Comparison of ENCODE assay signal across 17 cellular contexts in genomic region chr5:26310415-26310814, GRCh38.
A peak's percentile ranks its signal among the peaks of the same experiment; 100 is the strongest.
DNase-seq lines count a peak whose midpoint lies in the region; ATAC-seq, FAIRE-seq and TF ChIP-seq lines count a peak whose summit lies in the region.
"Had no signal": no experiment of that assay in that cellular context is flagged by ENCODE, and none has a peak within 500 bp of the region (broad histone marks: within the 10 kb centered on the region; RNA-seq: fewer than 3 reads in every experiment).

No MANE protein-coding gene starts in this region.

- H3K9me2 ChIP-seq in SU-DHL-6 (replicated peaks; ENCODE audit: insufficient read depth, low read length) = no peaks in the 10 kb centered on the region

- ATAC-seq in HepG2 (no peak), right lobe of liver (no peak)
- ATAC-seq: GM23338 had no signal

- TF ChIP-seq RAD21 in HepG2 (CRISPR knock-in tag; IDR thresholded peaks at IDR 0.05) = no peak

- H3K36me3 ChIP-seq in HepG2 (replicated peaks in 1 of 2; ENCODE audit: control insufficient read depth in 1 of 2, insufficient read depth in 2 of 2, low read length in 2 of 2) = no peaks in the 10 kb centered on the region
- no peaks in the 10 kb centered on the region for H3K36me3 ChIP-seq in right lobe of liver
- H3K36me3 ChIP-seq in SU-DHL-6 (ENCODE audit: low read length) = no peaks in the 10 kb centered on the region
- no peaks in the 10 kb centered on the region for H3K36me3 ChIP-seq in stomach
- H3K36me3 ChIP-seq: HAP-1 had no signal

- TF ChIP-seq CTCF in HepG2 (CRISPR knock-in tag; IDR thresholded peaks at IDR 0.05) = no peak
- TF ChIP-seq CTCF in right lobe of liver (IDR thresholded peaks at IDR 0.05) = no peak
- TF ChIP-seq CTCF in SU-DHL-6 (IDR thresholded peaks at IDR 0.05; ENCODE audit: insufficient read depth, low read length, poor library complexity, severe bottlenecking) = no peak
- TF ChIP-seq CTCF in fibroblast of pulmonary artery (IDR thresholded peaks at IDR 0.05; ENCODE audit: low read length, missing control alignments) = no peak
- TF ChIP-seq CTCF in stomach (IDR thresholded peaks at IDR 0.05) = no peak

- no TSS peak for BruUV-seq in HepG2 (replicated peaks; lab: Mats Ljungman, UMichigan)

- no peak for TF ChIP-seq POLR2A in HepG2 (IDR thresholded peaks at IDR 0.05; ENCODE audit: insufficient read depth in 1 of 2, low read depth in 2 of 2, low read length in 2 of 2)
- TF ChIP-seq POLR2A in right lobe of liver (IDR thresholded peaks at IDR 0.05) = no peak
- no peak for TF ChIP-seq POLR2A in stomach (IDR thresholded peaks at IDR 0.05)

- no peak for FAIRE-seq in HepG2 (lab: Jason Lieb, UNC)
- FAIRE-seq: G401.6, GM12891 had no signal

- H3K4me2 ChIP-seq in HepG2 (ENCODE audit: low read depth, low read length) (no peak overlapping the region), SU-DHL-6 (ENCODE audit: low read depth, low read length, poor library complexity, severe bottlenecking) (no peak overlapping the region)
- H3K4me2 ChIP-seq: GM23338 had no signal

- TF ChIP-seq EP300 in HepG2 (IDR thresholded peaks at IDR 0.05; ENCODE audit: low read depth in 2 of 2, low read length in 2 of 2) (no peak), HepG2 (CRISPR knock-in tag; IDR thresholded peaks at IDR 0.05; ENCODE audit: borderline replicate concordance) (no peak), stomach (IDR thresholded peaks at IDR 0.05) (no peak)

- DNase-seq in HepG2 (ENCODE audit: low spot score) (no peak), right lobe of liver (no peak), MV-4-11 (lab: John Stamatoyannopoulos, UW) (peak; percentile 70), fibroblast of pulmonary artery (ENCODE audit: low read depth) (peak; percentile 0), GOT3 (lab: John Stamatoyannopoulos, UW) (no peak), NCI-H69 (lab: John Stamatoyannopoulos, UW) (no peak), stomach (no peak)
- DNase-seq: C1 segment of cervical spinal cord; Calu3; CD4-positive, alpha-beta T cell; DMS 273 treated with DMSO at 0.1 percent for 48 hours; HFFc6 had no signal

- H3K79me2 ChIP-seq in HepG2 (ENCODE audit: insufficient read depth, low read length) (no peaks in the 10 kb centered on the region), SU-DHL-6 (ENCODE audit: insufficient read depth, low read length) (no peaks in the 10 kb centered on the region)

- no peaks in the 10 kb centered on the region for H3K27me3 ChIP-seq in HepG2 (ENCODE audit: control insufficient read depth in 1 of 2, insufficient read depth in 2 of 2, low read length in 2 of 2)
- no peaks in the 10 kb centered on the region for H3K27me3 ChIP-seq in right lobe of liver
- no peaks in the 10 kb centered on the region for H3K27me3 ChIP-seq in SU-DHL-6 (ENCODE audit: low read length)
- H3K27me3 ChIP-seq in stomach = no peaks in the 10 kb centered on the region

- H3K9ac ChIP-seq in HepG2 (ENCODE audit: insufficient read depth, low read depth, low read length) (no peak overlapping the region), SU-DHL-6 (ENCODE audit: low read length) (no peak overlapping the region)

- H3F3A ChIP-seq in SU-DHL-6 (ENCODE audit: insufficient read depth) = no peaks in the 10 kb centered on the region

- intact Hi-C loops in HepG2 (cut with micrococcal nuclease; ENCODE audit: unreplicated experiment) (no loop called here), right lobe of liver (cut with DNase I) (no loop called here), stomach (cut with DNase I; ENCODE audit: low total_unique reads) (no loop called here)

- CTCF ChIA-PET in HepG2 (lab: Yijun Ruan, JAX; ENCODE audit: low intra/inter-chr PET ratio, low total read pairs) = no interaction called here

- H3K27ac ChIP-seq in HepG2 (ENCODE audit: extremely low read length, insufficient read depth, low read length) = no peak overlapping the region
- no peak overlapping the region for H3K27ac ChIP-seq in right lobe of liver
- no peak overlapping the region for H3K27ac ChIP-seq in SU-DHL-6 (ENCODE audit: low read depth, low read length)
- no peak overlapping the region for H3K27ac ChIP-seq in stomach

- H3K4me3 ChIP-seq in HepG2 (replicated peaks in 1 of 3; ENCODE audit: insufficient read depth in 1 of 3, low read depth in 2 of 3, low read length in 3 of 3) (no peak overlapping the region), right lobe of liver (no peak overlapping the region), SU-DHL-6 (ENCODE audit: insufficient read depth, low read length, poor library complexity, severe bottlenecking) (no peak overlapping the region), fibroblast of pulmonary artery (replicated peaks; ENCODE audit: low read depth, low read length) (no peak overlapping the region), stomach (no peak overlapping the region)
- H3K4me3 ChIP-seq: GM23338, HAP-1 had no signal

- peaks cover 11% of the 10 kb centered on the region for H3K9me3 ChIP-seq in HepG2 (ENCODE audit: low read length)
- no peaks in the 10 kb centered on the region for H3K9me3 ChIP-seq in right lobe of liver
- no peaks in the 10 kb centered on the region for H3K9me3 ChIP-seq in SU-DHL-6 (ENCODE audit: insufficient read depth, low read length)
- H3K9me3 ChIP-seq in stomach = no peaks in the 10 kb centered on the region
- H3K9me3 ChIP-seq: HAP-1 had no signal

- in situ Hi-C loops in HepG2 (cut with HindIII; ENCODE audit: extremely low pct_ligation_motif_present, low pct_unique_long_range_greater_than_20kb) = no loop called here

- 20% methylated on average over 2 of the region's 2 CpGs for WGBS in HepG2 (ENCODE audit: low lambda C conversion rate)
- 50% methylated on average over 2 of the region's 2 CpGs for WGBS in right lobe of liver (ENCODE audit: insufficient coverage, low coverage, low lambda C conversion rate, missing lambda C conversion rate)
- 47 to 63% (median 56%) methylated on average over 2 of the region's 2 CpGs for WGBS in stomach, 5 donors

- H3K4me1 ChIP-seq in HepG2 (ENCODE audit: insufficient read depth, low read length) (no peaks in the 10 kb centered on the region), right lobe of liver (no peaks in the 10 kb centered on the region), stomach (no peaks in the 10 kb centered on the region)
- H3K4me1 ChIP-seq: HAP-1 had no signal

- no peak overlapping the region for H2AFZ ChIP-seq in HepG2 (ENCODE audit: low read length)
- H2AFZ ChIP-seq in SU-DHL-6 (ENCODE audit: low read depth, low read length, severe bottlenecking) = peak overlapping the region; percentile 4
- H2AFZ ChIP-seq: GM23338 had no signal

- POLR2A ChIA-PET in HepG2 (lab: Yijun Ruan, JAX) = no interaction called here

- H4K20me1 ChIP-seq in HepG2 (ENCODE audit: insufficient read depth, low read length) (no peaks in the 10 kb centered on the region), SU-DHL-6 (ENCODE audit: low read depth, low read length) (no peaks in the 10 kb centered on the region)

TF ChIP-seq in HepG2, 621 proteins besides CTCF, POLR2A, EP300 and RAD21:
- no peak for TF ChIP-seq ZNF547 (CRISPR knock-in tag; IDR thresholded peaks at IDR 0.05)
- TF ChIP-seq, protein P1, sequence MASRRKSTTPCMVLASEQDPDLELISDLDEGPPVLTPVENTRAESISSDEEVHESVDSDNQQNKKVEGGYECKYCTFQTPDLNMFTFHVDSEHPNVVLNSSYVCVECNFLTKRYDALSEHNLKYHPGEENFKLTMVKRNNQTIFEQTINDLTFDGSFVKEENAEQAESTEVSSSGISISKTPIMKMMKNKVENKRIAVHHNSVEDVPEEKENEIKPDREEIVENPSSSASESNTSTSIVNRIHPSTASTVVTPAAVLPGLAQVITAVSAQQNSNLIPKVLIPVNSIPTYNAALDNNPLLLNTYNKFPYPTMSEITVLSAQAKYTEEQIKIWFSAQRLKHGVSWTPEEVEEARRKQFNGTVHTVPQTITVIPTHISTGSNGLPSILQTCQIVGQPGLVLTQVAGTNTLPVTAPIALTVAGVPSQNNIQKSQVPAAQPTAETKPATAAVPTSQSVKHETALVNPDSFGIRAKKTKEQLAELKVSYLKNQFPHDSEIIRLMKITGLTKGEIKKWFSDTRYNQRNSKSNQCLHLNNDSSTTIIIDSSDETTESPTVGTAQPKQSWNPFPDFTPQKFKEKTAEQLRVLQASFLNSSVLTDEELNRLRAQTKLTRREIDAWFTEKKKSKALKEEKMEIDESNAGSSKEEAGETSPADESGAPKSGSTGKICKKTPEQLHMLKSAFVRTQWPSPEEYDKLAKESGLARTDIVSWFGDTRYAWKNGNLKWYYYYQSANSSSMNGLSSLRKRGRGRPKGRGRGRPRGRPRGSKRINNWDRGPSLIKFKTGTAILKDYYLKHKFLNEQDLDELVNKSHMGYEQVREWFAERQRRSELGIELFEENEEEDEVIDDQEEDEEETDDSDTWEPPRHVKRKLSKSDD (CRISPR knock-in tag; IDR thresholded peaks at IDR 0.05; ENCODE audit: low read depth) = no peak
- TF ChIP-seq SRSF9 (IDR thresholded peaks at IDR 0.05; ENCODE audit: borderline replicate concordance, insufficient read depth, low read depth, low read length, poor library complexity, severe bottlenecking) = no peak
- no peak for TF ChIP-seq ZNF333 (CRISPR knock-in tag; IDR thresholded peaks at IDR 0.05; ENCODE audit: borderline replicate concordance)
- TF ChIP-seq CEBPB (IDR thresholded peaks at IDR 0.05; ENCODE audit: borderline replicate concordance, low read depth, low read length) = peak; percentile 67; the same call in 1 of the 2 replicates
- no peak for TF ChIP-seq SIN3A (IDR thresholded peaks at IDR 0.05; ENCODE audit: borderline replicate concordance, low read depth, low read length)
- TF ChIP-seq ELF1 (CRISPR knock-in tag; IDR thresholded peaks at IDR 0.05) = no peak

Comparison
In these comparisons a context has a peak if more than half of its experiments do, and no peak if none do; other contexts are left out.
1. DNase-seq: peak in MV-4-11 (single experiment) and fibroblast of pulmonary artery (single experiment); none in HepG2 (single experiment), right lobe of liver (0 of 3), GOT3 (single experiment), NCI-H69 (single experiment) and stomach (single experiment).